Comparison of ENCODE assay signal across 9 cellular contexts in the genomic region with DNA sequence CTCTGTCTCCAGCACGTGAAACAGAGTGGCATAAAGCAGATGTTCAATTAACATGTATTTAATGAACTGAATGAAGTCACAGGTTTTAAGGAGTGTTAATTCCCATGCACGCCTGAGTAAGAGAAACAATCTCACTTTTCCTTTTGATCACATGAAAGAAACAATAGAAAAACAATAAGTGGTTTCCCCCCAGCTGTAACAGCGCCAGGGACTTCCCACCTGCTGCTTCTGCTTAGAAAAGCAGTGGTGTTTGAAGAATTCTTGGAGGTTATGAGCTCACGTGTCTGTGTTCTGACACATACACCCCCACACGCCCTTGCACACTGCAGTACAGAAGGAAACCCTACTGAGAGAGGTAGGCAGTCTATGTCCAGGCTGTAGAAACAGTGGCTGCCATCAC. TPM values are rescaled to one million over a fixed set of nuclear protein-coding genes. Genes with fewer than 3 reads are reported as not detected.
DNase-seq lines count a peak whose midpoint lies in the region; ATAC-seq and TF ChIP-seq lines count a peak whose summit lies in the region.
"Had no signal": no experiment of that assay in that cellular context is flagged by ENCODE, and none has a peak within 500 bp of the region (broad histone marks: within the 10 kb centered on the region; RNA-seq: fewer than 3 reads in every experiment).

No MANE protein-coding gene starts in this region.

- in situ Hi-C loops in gastrocnemius medialis (cut with MboI; ENCODE audit: low sequenced_read_pairs in 4 of 4) (no loop called here), GM13977 (cut with MboI; ENCODE audit: low pct_unique_long_range_greater_than_20kb, low sequenced_read_pairs, unreplicated experiment) (no loop called here)

- no peak for TF ChIP-seq POLR2A in gastrocnemius medialis (IDR thresholded peaks at IDR 0.05)

- H3K4me1 ChIP-seq in gastrocnemius medialis: no peaks in the 10 kb centered on the region

- no peaks in the 10 kb centered on the region for H3K36me3 Mint-ChIP-seq in T-cell

- DNase-seq in NCI-H146 (lab: John Stamatoyannopoulos, UW) (peak; percentile 79), NCI-H146 treated with DMSO at 0.1 percent for 48 hours (lab: John Stamatoyannopoulos, UW; ENCODE audit: unreplicated experiment) (no peak), T-cell (peak in 32 of 34 experiments; percentile 1 to 72 (median 42)), choroid plexus epithelial cell (ENCODE audit: low read depth) (peak; percentile 78), substantia nigra (lab: John Stamatoyannopoulos, UW) (no peak), gastrocnemius medialis (no peak), GM13977 (ENCODE audit: low spot score) (no peak)
- DNase-seq in stimulated activated naive CD4-positive, alpha-beta T cell (lab: John Stamatoyannopoulos, UW): peak; percentile 5 to 59 (median 36)
- DNase-seq: occipital lobe had no signal

- peak overlapping the region in 1 of 3 donors; percentile 38 for H3K4me3 Mint-ChIP-seq in T-cell

- H3K27me3 Mint-ChIP-seq in T-cell: peaks cover 0 to 1% of the 10 kb centered on the region in 2 donors

- intact Hi-C loops in gastrocnemius medialis (cut with DNase I; ENCODE audit: low total_unique reads): no loop called here

- ATAC-seq in T-cell (replicated peaks in 1 of 4): peak; percentile 76 to 98 (median 88)
- no peak for ATAC-seq in gastrocnemius medialis

- H3K27ac ChIP-seq in substantia nigra (ENCODE audit: low read depth, low read length, poor library complexity, severe bottlenecking) (no peak overlapping the region), gastrocnemius medialis (no peak overlapping the region)

- H3K27ac Mint-ChIP-seq in T-cell: peak overlapping the region in 1 of 2 donors; percentile 2

- H3K27me3 ChIP-seq in gastrocnemius medialis: peaks cover 0 to 3% (median 0%) of the 10 kb centered on the region in 3 donors

- H3K4me3 ChIP-seq in choroid plexus epithelial cell (ENCODE audit: low read depth, low read length) (no peak overlapping the region), gastrocnemius medialis (no peak overlapping the region)

- H3K4me1 Mint-ChIP-seq in T-cell: peaks cover 29 to 62% (median 56%) of the 10 kb centered on the region in 3 donors

- H3K36me3 ChIP-seq in gastrocnemius medialis: no peaks in the 10 kb centered on the region

- CTCF ChIA-PET in T-cell (lab: Charles Lee): interaction anchor here in 1 of 2 donors (0.5 kb wide), 1 partner anchor 442 kb away, joined by 10 read pairs; no protein-coding TSS in a partner anchor

- TF ChIP-seq CTCF in choroid plexus epithelial cell (conservative IDR thresholded peaks at IDR 0.05; ENCODE audit: low read depth, low read length) (no peak), gastrocnemius medialis (IDR thresholded peaks at IDR 0.05 in 4 of 5, conservative IDR thresholded peaks at IDR 0.05 in 1 of 5) (no peak), GM13977 (IDR thresholded peaks at IDR 0.05; ENCODE audit: extremely low read depth, insufficient read depth, missing control alignments) (no peak)

- H3K9me3 Mint-ChIP-seq in T-cell: no peaks in the 10 kb centered on the region

- H3K9me3 ChIP-seq in gastrocnemius medialis: no peaks in the 10 kb centered on the region

- POLR2A ChIA-PET in T-cell (lab: Charles Lee): no interaction called here

RNA-seq across cellular contexts. Expression of gene FRMD4A, which starts 51.3 kb away (rescaled TPM):
- 1 to 10 TPM; 1.3 to 1.8 (median 1.4) TPM for total RNA-seq in T-cell
- 1 to 10 TPM; 4.4 to 7.1 (median 5.2) TPM for total RNA-seq in gastrocnemius medialis

Comparison
In these comparisons a context has a peak if more than half of its experiments do, and no peak if none do; other contexts are left out.
1. DNase-seq: peak in NCI-H146 (single experiment), T-cell (32 of 34), choroid plexus epithelial cell (single experiment) and stimulated activated naive CD4-positive, alpha-beta T cell (6 of 6); none in NCI-H146 treated with DMSO at 0.1 percent for 48 hours (single experiment), substantia nigra (0 of 49), gastrocnemius medialis (0 of 2) and GM13977 (single experiment).
2. ATAC-seq: peak in T-cell (4 of 4); none in gastrocnemius medialis (0 of 2).